Comparison of ENCODE assay signal across 8 cellular contexts in genomic region chr6:28142446-28142845, GRCh38. TPM values are rescaled to one million over a fixed set of nuclear protein-coding genes. Genes with fewer than 3 reads are reported as not detected.
A peak's percentile ranks its signal among the peaks of the same experiment; 100 is the strongest.
DNase-seq lines count a peak whose midpoint lies in the region; ATAC-seq and TF ChIP-seq lines count a peak whose summit lies in the region.

No MANE protein-coding gene starts in this region.

- BruUV-seq in A673 (replicated peaks; lab: Mats Ljungman, UMichigan), result no TSS peak

- ATAC-seq in body of pancreas (no peak), GM21526 (IDR thresholded peaks at IDR 0.05; ENCODE audit: low FRiP score, unreplicated experiment) (no peak), HG03045 (IDR thresholded peaks at IDR 0.05; ENCODE audit: unreplicated experiment) (no peak), GM18511 (IDR thresholded peaks at IDR 0.05; ENCODE audit: unreplicated experiment) (no peak), HG03095 (IDR thresholded peaks at IDR 0.05; ENCODE audit: unreplicated experiment) (no peak)

- peaks cover 24% of the 10 kb centered on the region for H3K36me3 ChIP-seq in A673 (ENCODE audit: insufficient read depth, low read length, poor library complexity, severe bottlenecking)
- H3K36me3 ChIP-seq in body of pancreas (replicated peaks in 1 of 2; ENCODE audit: insufficient read depth in 1 of 2, low read depth in 2 of 2), result no peaks in the 10 kb centered on the region
- H3K36me3 ChIP-seq in mesodermal cell (ENCODE audit: control insufficient read depth, insufficient read depth, low read length), result peaks cover 23% of the 10 kb centered on the region

- no peak for TF ChIP-seq POLR2A in body of pancreas (IDR thresholded peaks at IDR 0.05)

- H3K27me3 ChIP-seq in A673 (replicated peaks; ENCODE audit: insufficient read depth, low read depth, low read length, poor library complexity) (no peaks in the 10 kb centered on the region), HL-60 (ENCODE audit: insufficient read depth, poor library complexity, severe bottlenecking) (no peaks in the 10 kb centered on the region), body of pancreas (no peaks in the 10 kb centered on the region)

- peak overlapping the region; percentile 72 for H3K27ac ChIP-seq in A673 (ENCODE audit: low read depth, low read length, poor library complexity, severe bottlenecking)
- H3K27ac ChIP-seq in HL-60 (replicated peaks), result peak overlapping the region; percentile 62
- no peak overlapping the region for H3K27ac ChIP-seq in body of pancreas
- H3K27ac ChIP-seq in mesodermal cell (ENCODE audit: low read depth, low read length, severe bottlenecking), result peak overlapping the region; percentile 83

- POLR2A ChIA-PET in A673 (lab: Charles Lee; ENCODE audit: low non-redundant PET), result no interaction called here

- TF ChIP-seq CTCF in A673 (conservative IDR thresholded peaks at IDR 0.05; ENCODE audit: low read depth, low read length), result no peak
- no peak for TF ChIP-seq CTCF in HL-60 (IDR thresholded peaks at IDR 0.05; ENCODE audit: insufficient read depth, low read length)
- TF ChIP-seq CTCF in body of pancreas (IDR thresholded peaks at IDR 0.05), result no peak

- H3K4me1 ChIP-seq in A673 (ENCODE audit: insufficient read depth, low read length, poor library complexity, severe bottlenecking) (peaks cover 14% of the 10 kb centered on the region), body of pancreas (peaks cover 17% of the 10 kb centered on the region), mesodermal cell (ENCODE audit: control insufficient read depth, insufficient read depth, low read length, poor library complexity, severe bottlenecking) (peaks cover 13% of the 10 kb centered on the region)

- CTCF ChIA-PET in A673 (lab: Charles Lee), result interaction anchor here (1.4 kb wide), 1 partner anchor 214 kb away, joined by 5 read pairs; no protein-coding TSS in a partner anchor

- whole genome bisulfite sequencing in body of pancreas, 2 donors, result 11 to 15% methylated on average over 4 of the region's 4 CpGs
- WGBS in mesodermal cell (ENCODE audit: insufficient coverage in 2 of 2), 2 experiments, result no CpG with 5 or more reads among the region's 4 CpGs

- DNase-seq in A673 (ENCODE audit: low spot score) (no peak), HL-60 (ENCODE audit: low read depth in 1 of 2, low spot score in 1 of 2) (no peak), body of pancreas (no peak)

- peak overlapping the region; percentile 89 for H3K4me3 ChIP-seq in A673 (ENCODE audit: low read depth, low read length, poor library complexity, severe bottlenecking)
- H3K4me3 ChIP-seq in HL-60 (replicated peaks; ENCODE audit: insufficient read depth, low read length), result peak overlapping the region; percentile 96
- peak overlapping the region; percentile 42 to 96 for H3K4me3 ChIP-seq in body of pancreas
- H3K4me3 ChIP-seq in mesodermal cell (ENCODE audit: extremely low read depth, insufficient read depth, low read length, poor library complexity, severe bottlenecking), result peak overlapping the region; percentile 83

- intact Hi-C loops in A673 (cut with micrococcal nuclease; ENCODE audit: unreplicated experiment) (loop anchor here (5.0 kb wide), 1 partner anchor 65 kb away; no protein-coding TSS in a partner anchor), body of pancreas (cut with DNase I) (no loop called here)

- H3K9me3 ChIP-seq in A673 (ENCODE audit: low read depth, low read length, poor library complexity, severe bottlenecking), result no peaks in the 10 kb centered on the region
- no peaks in the 10 kb centered on the region for H3K9me3 ChIP-seq in body of pancreas
- no peaks in the 10 kb centered on the region for H3K9me3 ChIP-seq in mesodermal cell (ENCODE audit: control insufficient read depth, low read length)

RNA-seq across cellular contexts. Expression of gene ZKSCAN8, which starts 0.8 kb away (rescaled TPM):
- total RNA-seq in A673 (2021), result 29.4 and 29.8 TPM in 2 replicates
- total RNA-seq in body of pancreas, result 10 to 100 TPM; 12.5 to 14.8 TPM
- polyA plus RNA-seq in mesodermal cell (2013, experiment 1 of 2), result 24.8 TPM
- polyA plus RNA-seq in mesodermal cell (2013, experiment 2 of 2), result 24.0 TPM

RNA-seq across cellular contexts. Expression of gene ZSCAN16, which starts 18.0 kb away (rescaled TPM):
- total RNA-seq in A673 (2021), result 8.0 and 9.0 TPM in 2 replicates
- total RNA-seq in body of pancreas, result 1 to 10 TPM; 1.3 to 5.9 TPM
- polyA plus RNA-seq in mesodermal cell (2013, experiment 1 of 2), result 1.3 TPM
- polyA plus RNA-seq in mesodermal cell (2013, experiment 2 of 2), result 1.7 TPM

Comparison
In these comparisons a context has a peak if more than half of its experiments do, and no peak if none do; other contexts are left out.
1. H3K27ac ChIP-seq: peak in A673 (single experiment), HL-60 (single experiment) and mesodermal cell (single experiment); none in body of pancreas (0 of 4).
2. Peak in every context shown above with its lines, with median percentiles within 50 percentile points of each other: H3K4me3 ChIP-seq.